ENCODE assay signal across 20 cellular contexts in the genomic region with DNA sequence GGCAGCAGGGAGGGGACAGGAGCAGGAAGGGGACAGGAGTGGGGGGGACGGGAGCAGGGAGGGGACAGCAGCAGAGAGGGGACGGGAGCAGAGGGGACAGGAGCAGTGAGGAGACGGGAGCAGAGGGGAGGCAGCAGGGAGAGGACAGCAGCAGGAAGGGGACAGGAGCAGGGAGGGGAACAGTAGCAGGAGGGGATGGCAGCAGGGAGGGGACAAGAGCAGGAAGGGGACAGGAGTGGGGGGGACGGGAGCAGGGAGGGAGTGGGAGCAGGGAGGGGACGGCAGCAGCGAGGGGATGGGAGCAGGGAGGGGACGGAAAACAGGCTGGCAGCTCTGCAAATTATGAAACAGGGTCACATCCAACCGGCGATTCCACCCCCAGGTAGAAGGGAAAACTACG. TPM values are rescaled to one million over a fixed set of nuclear protein-coding genes. Genes with fewer than 3 reads are reported as not detected.
A peak's percentile ranks its signal among the peaks of the same experiment; 100 is the strongest.
DNase-seq lines count a peak whose midpoint lies in the region; ATAC-seq, FAIRE-seq and TF ChIP-seq lines count a peak whose summit lies in the region.
"Had no signal": no experiment of that assay in that cellular context is flagged by ENCODE, and none has a peak within 500 bp of the region (broad histone marks: within the 10 kb centered on the region; RNA-seq: fewer than 3 reads in every experiment).

No MANE protein-coding gene starts in this region.

- no peaks in the 10 kb centered on the region for H3K27me3 ChIP-seq in H1 (replicated peaks in 1 of 4; ENCODE audit: control insufficient read depth in 3 of 4, extremely low read depth in 1 of 4, insufficient read depth in 3 of 4, low read length in 3 of 4)
- H3K27me3 ChIP-seq: BLaER1 treated with 17β-estradiol and CSF1 and Interleukin-3, amounts not matched to agents 10 nM and 100 nM; foreskin keratinocyte; MG63 had no signal

- H3K4me1 Mint-ChIP-seq in natural killer cell treated with Interleukin-12 subunit alpha and Interleukin-12 subunit beta and Interleukin-15 and Interleukin-18, amount 100 ng/mL, for 72 hours (ENCODE audit: low read depth in 2 of 2): peaks cover 4 to 35% of the 10 kb centered on the region in 2 donors

- POLR2A ChIA-PET in H1 (lab: Charles Lee; ENCODE audit: partially characterized antibody): interaction anchor here (0.9 to 1.3 kb wide), 2 partner anchors 40 to 55 kb away, joined by 3 to 4 read pairs; partner anchors contain the start of gene SLC66A2

- no peak for ATAC-seq in natural killer cell treated with Interleukin-12 subunit alpha and Interleukin-12 subunit beta and Interleukin-15 and Interleukin-18, amount 100 ng/mL, for 72 hours
- ATAC-seq: foreskin keratinocyte, SK-N-SH treated with all-trans-retinoic acid at 6 μM for 48 hours had no signal

- peak overlapping the region; percentile 80 for H4K91ac ChIP-seq in H1 (replicated peaks; ENCODE audit: insufficient read length, low read length)

- H3K4me2 ChIP-seq in H1 (ENCODE audit: insufficient read depth in 1 of 2, low read depth in 2 of 2, low read length in 2 of 2): peak overlapping the region; percentile 59 to 62; a peak in 3 of 4 replicates

- 0 out of 2 replicates have a peak overlapping the region, but pooled peaks have one; percentile 35 for H2BK5ac ChIP-seq in H1 (ENCODE audit: low read depth, low read length)

- no peak for TF ChIP-seq POLR2A in H1 (IDR thresholded peaks at IDR 0.05; ENCODE audit: control extremely low read depth in 1 of 2, low read depth in 2 of 2, low read length in 2 of 2)

- peaks cover 0 to 12% (median 6%) of the 10 kb centered on the region in 4 experiments; a peak in 5 of 7 replicates for H3K4me1 ChIP-seq in H1 (replicated peaks in 1 of 4; ENCODE audit: control insufficient read depth in 3 of 4, insufficient read depth in 4 of 4, low read length in 3 of 4)
- H3K4me1 ChIP-seq: foreskin keratinocyte had no signal

- no peak overlapping the region for H4K8ac ChIP-seq in H1 (ENCODE audit: extremely low read depth, insufficient read depth, low read length)

- peak overlapping the region in 2 of 4 experiments; percentile 21 to 44; a peak in 3 of 8 replicates for H3K4me3 ChIP-seq in H1 (ENCODE audit: extremely low read depth in 1 of 4, insufficient read depth in 2 of 4, low read depth in 3 of 4, low read length in 4 of 4)
- H3K4me3 ChIP-seq: BLaER1 treated with 17β-estradiol and CSF1 and Interleukin-3, amounts not matched to agents 10 nM and 100 nM; MG63 had no signal

- H3K56ac ChIP-seq in H1 (replicated peaks; ENCODE audit: insufficient read length, low read depth, low read length): no peak overlapping the region

- H3K9ac ChIP-seq in H1 (replicated peaks in 1 of 4; ENCODE audit: extremely low read depth in 1 of 4, low read depth in 3 of 4, low read length in 3 of 4): no peak overlapping the region
- H3K9ac ChIP-seq: BLaER1 treated with 17β-estradiol and CSF1 and Interleukin-3, amounts not matched to agents 10 nM and 100 nM had no signal

- 56% methylated on average over 3 of the region's 10 CpGs; no CpG with 5 or more reads in 1 of the 2 experiments for WGBS in H1 (ENCODE audit: extremely low coverage in 1 of 2, insufficient coverage in 1 of 2, insufficient read length in 1 of 2, insufficient replicate concordance in 2 of 2, low coverage in 1 of 2, low lambda C conversion rate in 2 of 2, missing lambda C conversion rate in 1 of 2), 2 experiments

- FAIRE-seq in H1 (lab: Jason Lieb, UNC): no peak
- FAIRE-seq: A204.1, colon had no signal

- H3K79me2 ChIP-seq in H1 (ENCODE audit: control insufficient read depth in 1 of 2, insufficient read depth in 2 of 2, low read length in 2 of 2): no peaks in the 10 kb centered on the region

- no peak overlapping the region for H4K5ac ChIP-seq in H1 (ENCODE audit: insufficient read length, low read depth, low read length)

- peaks cover 10% of the 10 kb centered on the region; the same call in 1 of the 2 replicates for H3K23me2 ChIP-seq in H1 (ENCODE audit: low read depth, low read length)

- CTCF ChIA-PET in H1 (lab: Charles Lee; ENCODE audit: partially characterized antibody): interaction anchor here (1.6 kb wide), 1 partner anchor 270 kb away, joined by 3 read pairs; no protein-coding TSS in a partner anchor

- TF ChIP-seq CTCF in H1 (IDR thresholded peaks at IDR 0.05; ENCODE audit: control extremely low read depth in 1 of 3, insufficient read depth in 1 of 3, low read depth in 1 of 3, low read length in 3 of 3): no peak

- no peaks in the 10 kb centered on the region for H3K36me3 ChIP-seq in H1 (ENCODE audit: control insufficient read depth in 2 of 4, insufficient read depth in 4 of 4, low read length in 3 of 4)

- no peaks in the 10 kb centered on the region for H3K27me3 Mint-ChIP-seq in natural killer cell treated with Interleukin-12 subunit alpha and Interleukin-12 subunit beta and Interleukin-15 and Interleukin-18, amount 100 ng/mL, for 72 hours
- H3K27me3 Mint-ChIP-seq: naive B cell had no signal

- H2AK5ac ChIP-seq in H1 (ENCODE audit: low read depth, low read length): no peak overlapping the region

- TF ChIP-seq RAD21 in H1 (IDR thresholded peaks at IDR 0.05 in 1 of 2, conservative IDR thresholded peaks at IDR 0.05 in 1 of 2; ENCODE audit: low read depth in 2 of 2, low read length in 2 of 2): no peak

- peak; percentile 30 for DNase-seq in activated effector memory CD4-positive, alpha-beta T cell treated with anti-CD3 and anti-CD28 coated beads, Interleukin-2, amount 50 U/mL, for 16 hours
- DNase-seq in activated effector memory CD4-positive, alpha-beta T cell treated with Interleukin-2 at 50 U/mL for 16 hours: no peak
- no peak for DNase-seq in H1 (ENCODE audit: low read depth in 1 of 2, low spot score in 2 of 2)
- peak; percentile 47 for DNase-seq in mesenteric fat pad (ENCODE audit: low spot score)
- DNase-seq in stimulated activated CD8-positive, alpha-beta memory T cell treated with anti-CD3 and anti-CD28 coated beads, Interleukin-4, amount 100 ng/mL, for 48 hours: peak; percentile 11
- no peak for DNase-seq in UCSD-AML1 (lab: John Stamatoyannopoulos, UW; ENCODE audit: unreplicated experiment)
- DNase-seq in natural killer cell treated with Interleukin-12 subunit alpha and Interleukin-12 subunit beta and Interleukin-15 and Interleukin-18, amount 100 ng/mL, for 72 hours (ENCODE audit: low spot score): no peak
- DNase-seq in KBM-7: no peak
- DNase-seq: DMS 273 treated with DMSO at 0.1 percent for 48 hours; foreskin keratinocyte; MG63; naive B cell; NCI-H1436 treated with DMSO at 0.1 percent for 48 hours; NCI-H2227 treated with DMSO at 0.1 percent for 48 hours; NK-92 treated with Interleukin-12 subunit alpha and Interleukin-12 subunit beta, amount 100 ng/mL, for 24 hours; T1000 had no signal

- H3K23ac ChIP-seq in H1 (ENCODE audit: insufficient read length): no peak overlapping the region

- no peak overlapping the region for H3K18ac ChIP-seq in H1 (ENCODE audit: extremely low read depth, low read length)

- H3K27ac Mint-ChIP-seq in natural killer cell treated with Interleukin-12 subunit alpha and Interleukin-12 subunit beta and Interleukin-15 and Interleukin-18, amount 100 ng/mL, for 72 hours: no peak overlapping the region

- H2BK20ac ChIP-seq in H1 (ENCODE audit: low read length): no peak overlapping the region

- in situ Hi-C loops in KBM-7 (cut with MboI; ENCODE audit: low pct_unique_long_range_greater_than_20kb, low sequenced_read_pairs): no loop called here

- H3K36me3 Mint-ChIP-seq in natural killer cell treated with Interleukin-12 subunit alpha and Interleukin-12 subunit beta and Interleukin-15 and Interleukin-18, amount 100 ng/mL, for 72 hours: peaks cover 17% of the 10 kb centered on the region

- H2BK15ac ChIP-seq in H1 (ENCODE audit: low read length): 0 out of 2 replicates have a peak overlapping the region, but pooled peaks have one; percentile 61

- H2AFZ ChIP-seq in H1 (ENCODE audit: low read length): no peak overlapping the region

- peaks cover 2 to 4% of the 10 kb centered on the region in 2 experiments for H4K20me1 ChIP-seq in H1 (replicated peaks in 1 of 2; ENCODE audit: control insufficient read depth in 1 of 2, insufficient read depth in 2 of 2, low read length in 2 of 2)

- H3K9me3 ChIP-seq in H1 (ENCODE audit: insufficient read depth in 2 of 2, low read depth in 1 of 2, low read length in 1 of 2): no peaks in the 10 kb centered on the region

- H3K9me3 Mint-ChIP-seq in natural killer cell treated with Interleukin-12 subunit alpha and Interleukin-12 subunit beta and Interleukin-15 and Interleukin-18, amount 100 ng/mL, for 72 hours: no peaks in the 10 kb centered on the region

- H2BK12ac ChIP-seq in H1 (ENCODE audit: low read depth, low read length): 0 out of 2 replicates have a peak overlapping the region, but pooled peaks have one; percentile 39

- 0 out of 2 replicates have a peak, but pooled peaks cover 6% of the 10 kb centered on the region for H3K79me1 ChIP-seq in H1 (ENCODE audit: low read depth, low read length)

- no peak for TF ChIP-seq EP300 in H1 (IDR thresholded peaks at IDR 0.05; ENCODE audit: borderline replicate concordance in 1 of 2, low read depth in 2 of 2, low read length in 2 of 2)

- H3K4me3 Mint-ChIP-seq in natural killer cell treated with Interleukin-12 subunit alpha and Interleukin-12 subunit beta and Interleukin-15 and Interleukin-18, amount 100 ng/mL, for 72 hours: no peak overlapping the region

- H3K27ac ChIP-seq in H1 (ENCODE audit: low read depth, low read length): no peak overlapping the region
- H3K27ac ChIP-seq: BLaER1 treated with 17β-estradiol and CSF1 and Interleukin-3, amounts not matched to agents 10 nM and 100 nM; foreskin keratinocyte had no signal

- no peak overlapping the region for H3K14ac ChIP-seq in H1 (ENCODE audit: insufficient read length)

- H3K4ac ChIP-seq in H1 (replicated peaks; ENCODE audit: insufficient read length, low read depth, low read length): no peak overlapping the region

- H2BK120ac ChIP-seq in H1 (replicated peaks; ENCODE audit: low read depth, low read length): no peak overlapping the region

RNA-seq across cellular contexts. Expression of gene SLC66A2, which starts 39.6 kb away (rescaled TPM):
- total RNA-seq in H1 (2021; fragmentation: NEBNext Ultra II Directional; extraction: Animal tissue kit (Norgen Biotek cat#: 25700)): 11.6 and 15.0 TPM in 2 replicates
- polyA plus RNA-seq in H1 (2011; rRNA removed): 18.9 and 27.7 TPM in 2 replicates
- 19.7 TPM for polyA plus RNA-seq in H1 (2011; cell fraction: cytosol; rRNA removed)
- 43.4 TPM for polyA plus RNA-seq in H1 (2011; cell fraction: nucleus; rRNA removed)
- 12.3 to 18.5 TPM (median 17.5 TPM) in 4 replicates for polyA plus RNA-seq in H1 (2012, experiment 1 of 2)
- 14.0 TPM for polyA plus RNA-seq in H1 (2012, experiment 2 of 2)
- 8.8 TPM for polyA plus RNA-seq in H1 (2013, experiment 1 of 2)
- polyA plus RNA-seq in H1 (2013, experiment 2 of 2): 9.4 TPM
- 6.2 and 9.1 TPM in 2 replicates for polyA minus RNA-seq in H1 (2011; rRNA and poly(A)+ RNA removed)
- 9.5 TPM for polyA minus RNA-seq in H1 (2011; cell fraction: cytosol; rRNA and poly(A)+ RNA removed)
- 12.7 TPM for polyA minus RNA-seq in H1 (2011; cell fraction: nucleus; rRNA and poly(A)+ RNA removed)
- total RNA-seq in mesenteric fat pad: 85.9 TPM
- 10 to 100 TPM; 23.8 to 28.1 TPM for total RNA-seq in natural killer cell treated with Interleukin-12 subunit alpha and Interleukin-12 subunit beta and Interleukin-15 and Interleukin-18, amount 100 ng/mL, for 72 hours

RNA-seq across cellular contexts. Expression of gene HSBP1L1, which starts 52.6 kb away (rescaled TPM):
- total RNA-seq in H1 (2021; fragmentation: NEBNext Ultra II Directional; extraction: Animal tissue kit (Norgen Biotek cat#: 25700)): 0.69 and 1.0 TPM in 2 replicates
- 1.3 and 1.4 TPM in 2 replicates for polyA plus RNA-seq in H1 (2011; rRNA removed)
- 1.8 TPM for polyA plus RNA-seq in H1 (2011; cell fraction: cytosol; rRNA removed)
- polyA plus RNA-seq in H1 (2011; cell fraction: nucleus; rRNA removed): 1.5 TPM
- 2.7 to 4.2 TPM (median 4.0 TPM) in 4 replicates for polyA plus RNA-seq in H1 (2012, experiment 1 of 2)
- 1.6 TPM for polyA plus RNA-seq in H1 (2012, experiment 2 of 2)
- polyA plus RNA-seq in H1 (2013, experiment 1 of 2): 1.1 TPM
- polyA plus RNA-seq in H1 (2013, experiment 2 of 2): 1.3 TPM
- 0.20 and 0.47 TPM in 2 replicates for polyA minus RNA-seq in H1 (2011; rRNA and poly(A)+ RNA removed)
- not detected for polyA minus RNA-seq in H1 (2011; cell fraction: cytosol; rRNA and poly(A)+ RNA removed)
- polyA minus RNA-seq in H1 (2011; cell fraction: nucleus; rRNA and poly(A)+ RNA removed): 1.00 TPM
- total RNA-seq in mesenteric fat pad: 18.8 TPM
- total RNA-seq in natural killer cell treated with Interleukin-12 subunit alpha and Interleukin-12 subunit beta and Interleukin-15 and Interleukin-18, amount 100 ng/mL, for 72 hours: 1 to 10 TPM; 1.2 to 6.2 TPM

Comparison
In these comparisons a context has a peak if more than half of its experiments do, and no peak if none do; other contexts are left out.
1. DNase-seq: peak in activated effector memory CD4-positive, alpha-beta T cell treated with anti-CD3 and anti-CD28 coated beads, Interleukin-2, amount 50 U/mL, for 16 hours (single experiment), mesenteric fat pad (single experiment) and stimulated activated CD8-positive, alpha-beta memory T cell treated with anti-CD3 and anti-CD28 coated beads, Interleukin-4, amount 100 ng/mL, for 48 hours (single experiment); none in activated effector memory CD4-positive, alpha-beta T cell treated with Interleukin-2 at 50 U/mL for 16 hours (single experiment), H1 (0 of 2), UCSD-AML1 (single experiment), natural killer cell treated with Interleukin-12 subunit alpha and Interleukin-12 subunit beta and Interleukin-15 and Interleukin-18, amount 100 ng/mL, for 72 hours (single experiment) and KBM-7 (single experiment).